ENCODE assay signal across 6 cellular contexts in the genomic region with DNA sequence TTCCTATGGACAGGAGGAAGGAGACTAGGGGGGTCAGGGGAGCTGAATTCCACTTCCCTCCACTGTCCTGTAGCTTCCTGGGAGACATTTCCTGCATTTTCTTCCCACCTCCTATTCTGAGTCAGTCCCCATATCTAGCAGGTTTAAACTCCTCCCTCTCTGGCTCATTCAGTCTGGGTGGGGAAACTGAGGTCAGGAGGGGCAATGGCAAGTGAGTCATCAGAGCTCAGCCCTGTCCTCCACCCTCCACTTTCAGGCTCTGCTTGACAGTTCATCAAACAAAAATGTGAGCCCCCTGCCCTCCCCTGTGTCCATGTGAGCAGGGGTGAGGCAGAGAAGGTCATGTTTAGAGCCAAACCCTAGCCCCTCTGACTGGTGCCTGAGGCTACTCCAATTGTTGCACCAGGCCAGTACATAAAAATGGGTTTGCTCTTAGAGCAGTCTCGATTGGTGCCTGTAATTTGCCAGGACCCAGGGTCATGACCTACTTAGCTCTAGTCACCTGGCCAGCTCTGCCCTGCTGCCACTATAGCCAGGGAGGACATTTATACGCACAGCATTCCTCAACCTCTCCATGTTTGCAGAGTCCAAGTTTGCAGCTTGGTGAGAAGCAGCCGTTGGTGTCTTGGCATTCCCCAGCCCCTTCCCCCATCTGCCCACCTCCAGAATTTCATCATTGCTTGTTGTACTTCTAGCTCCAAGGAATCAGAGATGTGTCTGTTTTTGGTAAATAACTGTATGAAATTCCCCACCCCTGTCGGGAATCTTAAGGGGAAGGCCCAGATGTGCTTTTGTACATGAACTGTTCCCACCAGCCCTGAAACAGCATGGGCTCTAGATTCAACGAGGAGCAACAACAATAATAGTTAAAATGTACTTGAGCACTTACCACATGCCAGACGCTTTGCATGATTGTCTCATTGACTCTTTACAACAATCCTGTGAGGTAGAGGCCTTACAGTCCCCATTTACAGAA. TPM values are rescaled to one million over a fixed set of nuclear protein-coding genes. Genes with fewer than 3 reads are reported as not detected.
DNase-seq lines count a peak whose midpoint lies in the region; ATAC-seq and TF ChIP-seq lines count a peak whose summit lies in the region.

No MANE protein-coding gene starts in this region.

- no peaks in the 10 kb centered on the region for H3F3A ChIP-seq in PC-3 (ENCODE audit: low read length, unreplicated experiment)

- H3K79me2 ChIP-seq in PC-3 (ENCODE audit: low read length) (no peaks in the 10 kb centered on the region), mesendoderm (ENCODE audit: control insufficient read depth, insufficient read depth, low read length) (no peaks in the 10 kb centered on the region)

- H3K9ac ChIP-seq in PC-3 (ENCODE audit: low read length) (no peak overlapping the region), mesendoderm (ENCODE audit: low read length) (no peak overlapping the region)

- no peak overlapping the region for H3K4me3 Mint-ChIP-seq in stimulated activated naive B cell treated with anti-CD40 and anti-IgM and Interleukin-4, amounts not matched to agents 10 μg/mL and 1 μg/mL and 100 μg/mL, for 72 hours

- no peaks in the 10 kb centered on the region for H3K9me3 Mint-ChIP-seq in stimulated activated naive B cell treated with anti-CD40 and anti-IgM and Interleukin-4, amounts not matched to agents 10 μg/mL and 1 μg/mL and 100 μg/mL, for 72 hours

- H3K4me3 ChIP-seq in PC-3 (ENCODE audit: low read length) = no peak overlapping the region
- no peak overlapping the region for H3K4me3 ChIP-seq in fibroblast of the aortic adventitia (ENCODE audit: low read depth, low read length)
- H3K4me3 ChIP-seq in mesendoderm (ENCODE audit: low read length) = no peak overlapping the region

- DNase-seq in PC-3 (peak; percentile 4), fibroblast of the aortic adventitia (ENCODE audit: low read depth) (peak; percentile 83), NOMO-1 treated with dmso at 0.1 percent for 144 hours (lab: John Stamatoyannopoulos, UW; ENCODE audit: unreplicated experiment) (no peak), mesendoderm (no peak)
- DNase-seq in stimulated activated naive B cell treated with anti-CD40 and anti-IgM and Interleukin-4, amounts not matched to agents 10 μg/mL and 1 μg/mL and 100 μg/mL, for 72 hours = no peak

- no peak overlapping the region for H2BK5ac ChIP-seq in mesendoderm (ENCODE audit: low read length)

- H2AFZ ChIP-seq in PC-3 (ENCODE audit: low read length) = no peak overlapping the region

- H3K36me3 ChIP-seq in PC-3 (ENCODE audit: low read depth, low read length) = no peaks in the 10 kb centered on the region; the same call in 1 of the 2 replicates
- peaks cover 14% of the 10 kb centered on the region for H3K36me3 ChIP-seq in mesendoderm (ENCODE audit: control insufficient read depth, insufficient read depth, low read length)

- H3K4me1 ChIP-seq in PC-3 (ENCODE audit: insufficient read depth, low read length) (0 out of 2 replicates have a peak, but pooled peaks cover 5% of the 10 kb centered on the region), mesendoderm (ENCODE audit: control insufficient read depth, low read depth, low read length) (no peaks in the 10 kb centered on the region)

- H3K18ac ChIP-seq in mesendoderm (ENCODE audit: low read length) = no peak overlapping the region

- H3K4me1 Mint-ChIP-seq in stimulated activated naive B cell treated with anti-CD40 and anti-IgM and Interleukin-4, amounts not matched to agents 10 μg/mL and 1 μg/mL and 100 μg/mL, for 72 hours = peaks cover 25 to 29% of the 10 kb centered on the region in 2 donors

- H3K4me2 ChIP-seq in PC-3 (ENCODE audit: low read length) (no peak overlapping the region), mesendoderm (ENCODE audit: low read length) (no peak overlapping the region)

- H3K4ac ChIP-seq in mesendoderm (ENCODE audit: low read depth, low read length) = no peak overlapping the region

- no peak overlapping the region for H4K5ac ChIP-seq in mesendoderm (ENCODE audit: low read length)

- POLR2A ChIA-PET in PC-3 (lab: Charles Lee; ENCODE audit: unreplicated experiment) = no interaction called here

- H3K27me3 ChIP-seq in PC-3 (ENCODE audit: low read length) (no peaks in the 10 kb centered on the region), mesendoderm (ENCODE audit: insufficient read depth, low read length, poor library complexity) (no peaks in the 10 kb centered on the region)

- no peak overlapping the region for H2BK120ac ChIP-seq in mesendoderm (ENCODE audit: low read depth, low read length)

- H4K8ac ChIP-seq in mesendoderm (ENCODE audit: low read depth, low read length) = no peak overlapping the region

- no peaks in the 10 kb centered on the region for H3K9me3 ChIP-seq in PC-3 (ENCODE audit: low read length)

- no peak overlapping the region for H3K56ac ChIP-seq in mesendoderm (ENCODE audit: low read length)

- H3K36me3 Mint-ChIP-seq in stimulated activated naive B cell treated with anti-CD40 and anti-IgM and Interleukin-4, amounts not matched to agents 10 μg/mL and 1 μg/mL and 100 μg/mL, for 72 hours = peaks cover 18 to 40% of the 10 kb centered on the region in 2 donors

- no peaks in the 10 kb centered on the region for H3K79me1 ChIP-seq in mesendoderm (ENCODE audit: low read length)

- BruUV-seq in PC-3 (replicated peaks; lab: Mats Ljungman, UMichigan) = no TSS peak

- H3K27ac Mint-ChIP-seq in stimulated activated naive B cell treated with anti-CD40 and anti-IgM and Interleukin-4, amounts not matched to agents 10 μg/mL and 1 μg/mL and 100 μg/mL, for 72 hours = peak overlapping the region; percentile 72

- H3K9me2 ChIP-seq in PC-3 (replicated peaks; ENCODE audit: low read length) = no peaks in the 10 kb centered on the region

- no peak overlapping the region for H2AK5ac ChIP-seq in mesendoderm (ENCODE audit: low read length)

- TF ChIP-seq CTCF in PC-3 (conservative IDR thresholded peaks at IDR 0.05; ENCODE audit: low read depth, low read length) = no peak
- no peak for TF ChIP-seq CTCF in fibroblast of the aortic adventitia (IDR thresholded peaks at IDR 0.05; ENCODE audit: insufficient read depth, low read length)

- H3K27ac ChIP-seq in PC-3 (ENCODE audit: low read length) (no peak overlapping the region), mesendoderm (ENCODE audit: low read depth, low read length) (no peak overlapping the region)

- no peak for ATAC-seq in PC-3
- ATAC-seq in stimulated activated naive B cell treated with anti-CD40 and anti-IgM and Interleukin-4, amounts not matched to agents 10 μg/mL and 1 μg/mL and 100 μg/mL, for 72 hours (replicated peaks) = no peak
- ATAC-seq in GM21737 (IDR thresholded peaks at IDR 0.05; ENCODE audit: unreplicated experiment) = no peak

- H3K23ac ChIP-seq in mesendoderm (ENCODE audit: low read length) = no peak overlapping the region

- no CpG with 5 or more reads among the region's 6 CpGs for WGBS in mesendoderm (ENCODE audit: extremely low coverage, insufficient coverage, low lambda C conversion rate)

- intact Hi-C loops in PC-3 (cut with micrococcal nuclease) = no loop called here

- H4K20me1 ChIP-seq in PC-3 (ENCODE audit: low read length) = no peaks in the 10 kb centered on the region

- CTCF ChIA-PET in PC-3 (lab: Charles Lee) = no interaction called here

- H3K27me3 Mint-ChIP-seq in stimulated activated naive B cell treated with anti-CD40 and anti-IgM and Interleukin-4, amounts not matched to agents 10 μg/mL and 1 μg/mL and 100 μg/mL, for 72 hours = no peaks in the 10 kb centered on the region

- no peak overlapping the region for H2BK15ac ChIP-seq in mesendoderm (replicated peaks; ENCODE audit: low read depth)

RNA-seq across cellular contexts. Expression of gene SAMD4B, which starts 20.7 kb away (rescaled TPM):
- 80.4 and 93.8 TPM in 2 replicates for total RNA-seq in PC-3 (2014; rRNA removed)
- total RNA-seq in fibroblast of the aortic adventitia (ENCODE audit: low replicate concordance) = 21.5 and 84.9 TPM in 2 replicates
- 141 TPM for polyA plus RNA-seq in mesendoderm (2013, experiment 1 of 2)
- polyA plus RNA-seq in mesendoderm (2013, experiment 2 of 2) = 143 TPM

RNA-seq across cellular contexts. Expression of gene GMFG, which starts 27.1 kb away (rescaled TPM):
- 0.36 TPM in 1 of 2 replicates, not detected in the other for total RNA-seq in PC-3 (2014; rRNA removed)
- total RNA-seq in fibroblast of the aortic adventitia (ENCODE audit: low replicate concordance) = 4.2 TPM in 1 of 2 replicates, not detected in the other
- 0.27 TPM for polyA plus RNA-seq in mesendoderm (2013, experiment 1 of 2)
- 0.60 TPM for polyA plus RNA-seq in mesendoderm (2013, experiment 2 of 2)

RNA-seq across cellular contexts. Expression of gene PAF1, which starts 27.9 kb away (rescaled TPM):
- total RNA-seq in PC-3 (2014; rRNA removed) (50.7 and 56.6 TPM in 2 replicates), fibroblast of the aortic adventitia (ENCODE audit: low replicate concordance) (36.1 and 45.4 TPM in 2 replicates)
- 36.9 TPM for polyA plus RNA-seq in mesendoderm (2013, experiment 1 of 2)
- 36.2 TPM for polyA plus RNA-seq in mesendoderm (2013, experiment 2 of 2)

RNA-seq across cellular contexts. Expression of gene MED29, which starts 28.2 kb away (rescaled TPM):
- total RNA-seq in PC-3 (2014; rRNA removed) (17.0 and 30.1 TPM in 2 replicates), fibroblast of the aortic adventitia (ENCODE audit: low replicate concordance) (16.2 and 25.7 TPM in 2 replicates)
- polyA plus RNA-seq in mesendoderm (2013, experiment 1 of 2) = 29.0 TPM
- polyA plus RNA-seq in mesendoderm (2013, experiment 2 of 2) = 27.7 TPM

RNA-seq across cellular contexts. Expression of gene LRFN1, which starts 42.3 kb away (rescaled TPM):
- total RNA-seq in PC-3 (2014; rRNA removed) = 3.6 and 6.7 TPM in 2 replicates
- 0.08 and 0.18 TPM in 2 replicates for total RNA-seq in fibroblast of the aortic adventitia (ENCODE audit: low replicate concordance)
- 2.3 TPM for polyA plus RNA-seq in mesendoderm (2013, experiment 1 of 2)
- polyA plus RNA-seq in mesendoderm (2013, experiment 2 of 2) = 2.8 TPM

Comparison
In these comparisons a context has a peak if more than half of its experiments do, and no peak if none do; other contexts are left out.
1. DNase-seq: peak in PC-3 (single experiment) and fibroblast of the aortic adventitia (single experiment); none in stimulated activated naive B cell treated with anti-CD40 and anti-IgM and Interleukin-4, amounts not matched to agents 10 μg/mL and 1 μg/mL and 100 μg/mL, for 72 hours (single experiment), NOMO-1 treated with dmso at 0.1 percent for 144 hours (single experiment) and mesendoderm (single experiment).